In the genomic region with DNA sequence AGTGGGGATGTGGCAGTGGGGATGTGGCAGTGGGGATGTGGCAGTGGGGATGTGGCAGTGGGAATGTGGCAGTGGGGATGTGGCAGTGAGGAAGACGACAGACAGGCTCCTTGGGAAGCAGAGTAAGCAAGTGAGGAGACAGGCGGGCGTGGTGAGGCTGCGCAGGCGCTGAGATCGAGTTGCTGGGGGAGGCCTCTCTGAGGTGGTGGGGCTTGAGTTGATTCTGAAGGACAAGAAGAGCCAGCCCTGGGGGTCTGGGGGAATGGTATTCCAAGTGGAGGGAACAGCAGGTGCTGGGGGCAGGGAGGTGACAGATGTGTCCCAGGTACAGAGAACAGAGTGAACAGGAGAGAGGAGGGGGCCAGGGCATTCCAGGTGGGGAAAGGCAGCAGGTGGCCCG, we compare ENCODE assay signal across 20 cellular contexts. TPM values are rescaled to one million over a fixed set of nuclear protein-coding genes. Genes with fewer than 3 reads are reported as not detected.
DNase-seq lines count a peak whose midpoint lies in the region; TF ChIP-seq lines count a peak whose summit lies in the region.
"Had no signal": no experiment of that assay in that cellular context is flagged by ENCODE, and none has a peak within 500 bp of the region (broad histone marks: within the 10 kb centered on the region; RNA-seq: fewer than 3 reads in every experiment).

No MANE protein-coding gene starts in this region.

- no peak for TF ChIP-seq POLR2A in esophagus muscularis mucosa (IDR thresholded peaks at IDR 0.05; ENCODE audit: low read depth)

- no peaks in the 10 kb centered on the region for H3K9me2 ChIP-seq in Karpas-422 (replicated peaks; ENCODE audit: insufficient read depth, low read length)

- WGBS in esophagus muscularis mucosa: 92% methylated on average over 7 of the region's 7 CpGs

- H3K27me3 ChIP-seq in Karpas-422 (ENCODE audit: low read length): no peaks in the 10 kb centered on the region
- H3K27me3 ChIP-seq in skeletal muscle tissue (ENCODE audit: control insufficient read depth in 3 of 3, insufficient read depth in 3 of 3, low read length in 3 of 3): no peaks in the 10 kb centered on the region
- H3K27me3 ChIP-seq in esophagus muscularis mucosa: peaks cover 0 to 4% (median 0%) of the 10 kb centered on the region in 4 donors
- H3K27me3 ChIP-seq: Peyer's patch, SJCRH30 had no signal

- H3K27me3 Mint-ChIP-seq in Calu3 (ENCODE audit: unreplicated experiment): no peaks in the 10 kb centered on the region
- H3K27me3 Mint-ChIP-seq in activated T-helper 1 cell treated with anti-CD3 and anti-CD28 coated beads, Interleukin-12 subunit alpha, Interleukin-12 subunit beta, Interleukin-2, Interleukin-4 antibody, amounts not matched to agents 30 ng/mL and 10 ng/mL and 1 ng/mL, durations not matched to agents 14 hours and 24 hours and 36 hours (ENCODE audit: insufficient read depth): peaks cover 7% of the 10 kb centered on the region

- H3K4me3 ChIP-seq in Karpas-422 (ENCODE audit: low read length): no peak overlapping the region
- no peak overlapping the region for H3K4me3 ChIP-seq in skeletal muscle tissue (ENCODE audit: low read length in 3 of 3)
- no peak overlapping the region for H3K4me3 ChIP-seq in esophagus muscularis mucosa
- H3K4me3 ChIP-seq: Peyer's patch, SJCRH30 had no signal

- H3K4me1 ChIP-seq in Karpas-422 (ENCODE audit: low read length): peaks cover 65% of the 10 kb centered on the region
- H3K4me1 ChIP-seq in skeletal muscle tissue (ENCODE audit: control insufficient read depth in 3 of 3, insufficient read depth in 3 of 3, low read length in 3 of 3): peaks cover 34 to 64% (median 46%) of the 10 kb centered on the region in 3 donors
- H3K4me1 ChIP-seq in esophagus muscularis mucosa: peaks cover 0 to 6% (median 4%) of the 10 kb centered on the region in 4 donors
- H3K4me1 ChIP-seq: Peyer's patch had no signal

- H3K4me3 Mint-ChIP-seq in Calu3 (ENCODE audit: low read depth, unreplicated experiment): no peak overlapping the region
- H3K4me3 Mint-ChIP-seq in activated T-helper 1 cell treated with anti-CD3 and anti-CD28 coated beads, Interleukin-12 subunit alpha, Interleukin-12 subunit beta, Interleukin-2, Interleukin-4 antibody, amounts not matched to agents 30 ng/mL and 10 ng/mL and 1 ng/mL, durations not matched to agents 14 hours and 24 hours and 36 hours: no peak overlapping the region
- H3K4me3 Mint-ChIP-seq: CD4-positive, alpha-beta memory T cell; HFFc6 had no signal

- H3K4me2 ChIP-seq in Karpas-422 (ENCODE audit: low read depth, low read length, poor library complexity, severe bottlenecking): peak overlapping the region; percentile 82

- H3K36me3 ChIP-seq in Karpas-422 (ENCODE audit: insufficient read depth, low read length): no peaks in the 10 kb centered on the region
- H3K36me3 ChIP-seq in skeletal muscle tissue (ENCODE audit: control insufficient read depth in 3 of 3, insufficient read depth in 3 of 3, low read length in 3 of 3): peaks cover 18 to 28% (median 26%) of the 10 kb centered on the region in 3 donors
- peaks cover 4 to 30% (median 25%) of the 10 kb centered on the region in 4 donors for H3K36me3 ChIP-seq in esophagus muscularis mucosa
- H3K36me3 ChIP-seq: Peyer's patch had no signal

- DNase-seq in Calu3: no peak
- no peak for DNase-seq in Karpas-422
- peak; percentile 55 for DNase-seq in islet precursor cell
- DNase-seq in DMS79 (lab: John Stamatoyannopoulos, UW): no peak
- DNase-seq in esophagus muscularis mucosa (ENCODE audit: extremely low spot score): no peak
- DNase-seq in activated T-helper 1 cell treated with anti-CD3 and anti-CD28 coated beads, Interleukin-12 subunit alpha, Interleukin-12 subunit beta, Interleukin-2, Interleukin-4 antibody, amounts not matched to agents 30 ng/mL and 10 ng/mL and 1 ng/mL, durations not matched to agents 14 hours and 24 hours and 36 hours (ENCODE audit: low spot score): no peak
- DNase-seq: CD4-positive, alpha-beta memory T cell; GF-D8; HFFc6; KG1; NCI-H1105; NCI-H146; NCI-H2029; NCI-H345; NCI-H524; NCI-H774; NK-92 treated with Interleukin-12 subunit alpha and Interleukin-12 subunit beta, amount 100 ng/mL, for 24 hours; Peyer's patch; SJCRH30 had no signal

- no peaks in the 10 kb centered on the region for H3K4me1 Mint-ChIP-seq in Calu3 (ENCODE audit: low read depth, unreplicated experiment)
- H3K4me1 Mint-ChIP-seq in activated T-helper 1 cell treated with anti-CD3 and anti-CD28 coated beads, Interleukin-12 subunit alpha, Interleukin-12 subunit beta, Interleukin-2, Interleukin-4 antibody, amounts not matched to agents 30 ng/mL and 10 ng/mL and 1 ng/mL, durations not matched to agents 14 hours and 24 hours and 36 hours (ENCODE audit: low read depth): no peaks in the 10 kb centered on the region

- H3K27ac ChIP-seq in Karpas-422 (ENCODE audit: low read length) (no peak overlapping the region), skeletal muscle tissue (ENCODE audit: low read depth, low read length) (no peak overlapping the region), esophagus muscularis mucosa (replicated peaks in 1 of 4) (no peak overlapping the region)
- H3K27ac ChIP-seq: Peyer's patch, SJCRH30 had no signal

- H4K20me1 ChIP-seq in Karpas-422 (ENCODE audit: insufficient read depth, low read depth, low read length): no peaks in the 10 kb centered on the region

- no peaks in the 10 kb centered on the region for H3K9me3 Mint-ChIP-seq in Calu3 (ENCODE audit: low read depth, unreplicated experiment)
- H3K9me3 Mint-ChIP-seq in activated T-helper 1 cell treated with anti-CD3 and anti-CD28 coated beads, Interleukin-12 subunit alpha, Interleukin-12 subunit beta, Interleukin-2, Interleukin-4 antibody, amounts not matched to agents 30 ng/mL and 10 ng/mL and 1 ng/mL, durations not matched to agents 14 hours and 24 hours and 36 hours: no peaks in the 10 kb centered on the region
- H3K9me3 Mint-ChIP-seq: CD4-positive, alpha-beta memory T cell; HFFc6 had no signal

- intact Hi-C loops in Calu3 (cut with micrococcal nuclease; ENCODE audit: unreplicated experiment): loop anchor here (10.0 kb wide), 1 partner anchor 149 kb away; the partner anchor contains the start of gene TULP3
- intact Hi-C loops in esophagus muscularis mucosa (cut with DNase I): loop anchor here (5.0 kb wide), 1 partner anchor 191 kb away; no protein-coding TSS in a partner anchor
- intact Hi-C loops in activated T-helper 1 cell treated with anti-CD3 and anti-CD28 coated beads, Interleukin-12 subunit alpha, Interleukin-12 subunit beta, Interleukin-2, Interleukin-4 antibody, amounts not matched to agents 30 ng/mL and 10 ng/mL and 1 ng/mL, durations not matched to agents 14 hours and 24 hours and 36 hours (cut with micrococcal nuclease): loop anchor here (10.0 kb wide), 2 partner anchors 89 to 359 kb away; partner anchors contain the start of gene TEAD4

- no peak overlapping the region for H3K9ac ChIP-seq in Karpas-422 (ENCODE audit: low read length)
- H3K9ac ChIP-seq in skeletal muscle tissue (ENCODE audit: low read depth in 1 of 3, low read length in 3 of 3): peak overlapping the region in 2 of 3 donors; percentile 10 to 20

- H3K9me3 ChIP-seq in Karpas-422 (ENCODE audit: low read length): no peaks in the 10 kb centered on the region
- H3K9me3 ChIP-seq in skeletal muscle tissue (ENCODE audit: control insufficient read depth in 3 of 3, low read length in 3 of 3): no peaks in the 10 kb centered on the region
- no peaks in the 10 kb centered on the region for H3K9me3 ChIP-seq in esophagus muscularis mucosa
- H3K9me3 ChIP-seq: Peyer's patch, SJCRH30 had no signal

- no peak overlapping the region for H2AFZ ChIP-seq in Karpas-422 (ENCODE audit: low read length)

- H3K36me3 Mint-ChIP-seq in Calu3 (ENCODE audit: insufficient read depth, unreplicated experiment): peaks cover 15% of the 10 kb centered on the region
- no peaks in the 10 kb centered on the region for H3K36me3 Mint-ChIP-seq in activated T-helper 1 cell treated with anti-CD3 and anti-CD28 coated beads, Interleukin-12 subunit alpha, Interleukin-12 subunit beta, Interleukin-2, Interleukin-4 antibody, amounts not matched to agents 30 ng/mL and 10 ng/mL and 1 ng/mL, durations not matched to agents 14 hours and 24 hours and 36 hours (ENCODE audit: low read depth)
- H3K36me3 Mint-ChIP-seq: CD4-positive, alpha-beta memory T cell had no signal

- TF ChIP-seq CTCF in Calu3 (IDR thresholded peaks at IDR 0.05; ENCODE audit: unreplicated experiment): no peak
- no peak for TF ChIP-seq CTCF in esophagus muscularis mucosa (IDR thresholded peaks at IDR 0.05)

- no peaks in the 10 kb centered on the region for H3K79me2 ChIP-seq in Karpas-422 (ENCODE audit: low read length)

- no peak for TF ChIP-seq EP300 in esophagus muscularis mucosa (IDR thresholded peaks at IDR 0.05)

- H3K27ac Mint-ChIP-seq in Calu3 (ENCODE audit: unreplicated experiment): peak overlapping the region; percentile 47
- no peak overlapping the region for H3K27ac Mint-ChIP-seq in activated T-helper 1 cell treated with anti-CD3 and anti-CD28 coated beads, Interleukin-12 subunit alpha, Interleukin-12 subunit beta, Interleukin-2, Interleukin-4 antibody, amounts not matched to agents 30 ng/mL and 10 ng/mL and 1 ng/mL, durations not matched to agents 14 hours and 24 hours and 36 hours
- H3K27ac Mint-ChIP-seq: CD4-positive, alpha-beta memory T cell; HFFc6 had no signal

- BruUV-seq in Calu3 (replicated peaks; lab: Mats Ljungman, UMichigan): no TSS peak

- CTCF ChIA-PET in Calu3 (lab: Charles Lee): no interaction called here

RNA-seq across cellular contexts. Expression of gene TSPAN9, which starts 33.8 kb away (rescaled TPM):
- total RNA-seq in Calu3 (2022) (6.0 and 8.5 TPM in 2 replicates), skeletal muscle tissue (66.3 TPM), esophagus muscularis mucosa (10 to 100 TPM; 13.7 to 35.4 (median 26.7) TPM)
- 0.25 and 2.0 TPM in 2 replicates for total RNA-seq in Karpas-422 (2014; rRNA removed; shearing (Covaris generic); ENCODE audit: low replicate concordance)
- total RNA-seq in activated T-helper 1 cell treated with anti-CD3 and anti-CD28 coated beads, Interleukin-12 subunit alpha, Interleukin-12 subunit beta, Interleukin-2, Interleukin-4 antibody, amounts not matched to agents 30 ng/mL and 10 ng/mL and 1 ng/mL, durations not matched to agents 14 hours and 24 hours and 36 hours: 0.44 and 0.47 TPM in 2 replicates
